Comparison of ENCODE assay signal across 1 cellular context in genomic region chr9:132243156-132244074, GRCh38.
TF ChIP-seq lines count a peak whose summit lies in the region.

No MANE protein-coding gene starts in this region.

TF ChIP-seq in H1, 55 proteins besides CTCF, POLR2A, EP300 and RAD21:
- TF ChIP-seq CHD7 (IDR thresholded peaks at IDR 0.05; ENCODE audit: insufficient replicate concordance, low read length): no peak
- TF ChIP-seq TBP (IDR thresholded peaks at IDR 0.05; ENCODE audit: low read depth, low read length): no peak
- TF ChIP-seq MAFK (IDR thresholded peaks at IDR 0.05; ENCODE audit: low read depth, low read length): no peak
- no peak for TF ChIP-seq EGR1 (IDR thresholded peaks at IDR 0.05; ENCODE audit: borderline replicate concordance, low read depth, low read length)
- TF ChIP-seq SIRT6 (IDR thresholded peaks at IDR 0.05; ENCODE audit: low read length): no peak
- TF ChIP-seq JUND (IDR thresholded peaks at IDR 0.05; ENCODE audit: low read length): no peak
- TF ChIP-seq EZH2 (IDR thresholded peaks at IDR 0.05; ENCODE audit: low read depth, low read length, severe bottlenecking): no peak
- no peak for TF ChIP-seq PHF8 (conservative IDR thresholded peaks at IDR 0.05; ENCODE audit: low read depth, low read length)
- TF ChIP-seq ATF2 (IDR thresholded peaks at IDR 0.05; ENCODE audit: low read length): no peak
- TF ChIP-seq SP4 (IDR thresholded peaks at IDR 0.05; ENCODE audit: low read length): no peak
- TF ChIP-seq HDAC2 (IDR thresholded peaks at IDR 0.05; ENCODE audit: borderline replicate concordance in 1 of 2, low read depth in 2 of 2, low read length in 2 of 2): no peak
- no peak for TF ChIP-seq ZNF274 (IDR thresholded peaks at IDR 0.05; ENCODE audit: borderline replicate concordance, extremely low read depth, low read length)
- no peak for TF ChIP-seq BACH1 (IDR thresholded peaks at IDR 0.05; ENCODE audit: low read length)
- TF ChIP-seq RFX5 (IDR thresholded peaks at IDR 0.05; ENCODE audit: borderline replicate concordance, low read depth, low read length): no peak
- TF ChIP-seq SP2 (IDR thresholded peaks at IDR 0.05; ENCODE audit: low read length): no peak
- TF ChIP-seq NRF1 (IDR thresholded peaks at IDR 0.05; ENCODE audit: low read depth, low read length): no peak
- no peak for TF ChIP-seq GABPA (IDR thresholded peaks at IDR 0.05; ENCODE audit: borderline replicate concordance, insufficient read depth, low read length)
- TF ChIP-seq CEBPB (IDR thresholded peaks at IDR 0.05; ENCODE audit: low read depth, low read length): no peak
